ENCODE assay signal across 8 cellular contexts in the genomic region with DNA sequence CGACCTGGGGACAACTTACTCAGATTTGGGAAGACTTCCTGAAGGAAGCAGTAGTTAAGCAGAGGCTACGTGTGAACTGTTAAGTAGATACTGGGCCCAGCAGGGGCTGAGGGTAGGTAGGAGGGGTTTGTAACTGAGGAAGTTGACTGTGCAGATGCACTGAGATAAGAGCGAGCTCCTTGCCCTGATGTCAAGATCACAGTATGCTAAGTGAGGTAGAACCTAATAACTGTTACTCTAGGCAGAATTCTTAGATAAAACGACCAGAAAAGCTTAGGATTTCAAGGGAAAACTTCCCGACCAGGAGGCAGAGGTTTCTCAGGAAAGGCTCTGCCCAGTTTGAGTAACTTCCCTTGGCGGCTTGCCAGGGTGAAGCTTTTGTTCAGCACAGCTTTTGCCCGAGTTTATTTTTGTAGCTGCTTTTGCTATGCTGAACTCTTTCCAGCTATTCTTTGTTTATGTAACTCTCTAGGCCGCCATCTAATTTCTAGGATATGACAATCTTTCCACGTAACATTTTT.
A peak's percentile ranks its signal among the peaks of the same experiment; 100 is the strongest.
DNase-seq lines count a peak whose midpoint lies in the region; ATAC-seq, FAIRE-seq and TF ChIP-seq lines count a peak whose summit lies in the region.

No MANE protein-coding gene starts in this region.

- H3K36me3 ChIP-seq in H7 (replicated peaks; ENCODE audit: control insufficient read depth, insufficient read depth, low read length) (no peaks in the 10 kb centered on the region), kidney (ENCODE audit: control insufficient read depth in 1 of 2, insufficient read depth in 2 of 2, low read length in 2 of 2) (no peaks in the 10 kb centered on the region)

- peak; percentile 44 for DNase-seq in AG10803 (ENCODE audit: low read depth)
- DNase-seq in H7: peak; percentile 30
- peak; percentile 31 for DNase-seq in NOMO-1 treated with dmso at 0.1 percent for 144 hours (lab: John Stamatoyannopoulos, UW; ENCODE audit: unreplicated experiment)
- DNase-seq in central memory CD4-positive, alpha-beta T cell: peak; percentile 4
- peak; percentile 92 for DNase-seq in kidney
- peak in 1 of 2 donors; percentile 1 for DNase-seq in stimulated activated naive CD8-positive, alpha-beta T cell treated with anti-CD3 and anti-CD28 coated beads, Interleukin-15, amount 100 ng/mL, for 72 hours

- intact Hi-C loops in kidney (cut with DNase I): no loop called here

- H3K27ac ChIP-seq in kidney (ENCODE audit: low read depth in 2 of 2, low read length in 2 of 2): peak overlapping the region; percentile 50 to 65

- H3K4me3 ChIP-seq in AG10803 (ENCODE audit: low read length) (no peak overlapping the region), H7 (ENCODE audit: insufficient read depth, low read depth, low read length) (no peak overlapping the region), kidney (ENCODE audit: low read length in 2 of 2) (no peak overlapping the region)

- H3K9me3 Mint-ChIP-seq in stimulated activated naive CD8-positive, alpha-beta T cell treated with anti-CD3 and anti-CD28 coated beads, Interleukin-15, amount 100 ng/mL, for 72 hours: no peaks in the 10 kb centered on the region

- TF ChIP-seq CTCF in AG10803 (conservative IDR thresholded peaks at IDR 0.05; ENCODE audit: low read length): no peak
- TF ChIP-seq CTCF in kidney (IDR thresholded peaks at IDR 0.05; ENCODE audit: borderline replicate concordance, extremely low read depth, insufficient read depth): no peak

- ATAC-seq in stimulated activated naive CD8-positive, alpha-beta T cell treated with anti-CD3 and anti-CD28 coated beads, Interleukin-15, amount 100 ng/mL, for 72 hours: peak; percentile 57
- ATAC-seq in GM21529 (IDR thresholded peaks at IDR 0.05; ENCODE audit: unreplicated experiment) (no peak), GM21515 (IDR thresholded peaks at IDR 0.05; ENCODE audit: unreplicated experiment) (no peak)

- no peak overlapping the region for H3K27ac Mint-ChIP-seq in stimulated activated naive CD8-positive, alpha-beta T cell treated with anti-CD3 and anti-CD28 coated beads, Interleukin-15, amount 100 ng/mL, for 72 hours

- no peaks in the 10 kb centered on the region for H3K27me3 ChIP-seq in H7 (ENCODE audit: control insufficient read depth, insufficient read depth, low read length)

- H3K9me3 ChIP-seq in kidney (ENCODE audit: control insufficient read depth in 1 of 2, low read length in 2 of 2): no peaks in the 10 kb centered on the region

- H3K27me3 Mint-ChIP-seq in stimulated activated naive CD8-positive, alpha-beta T cell treated with anti-CD3 and anti-CD28 coated beads, Interleukin-15, amount 100 ng/mL, for 72 hours: no peaks in the 10 kb centered on the region

- FAIRE-seq in kidney (lab: Jason Lieb, UNC): peak; percentile 57

- peaks cover 6% of the 10 kb centered on the region for H3K4me1 Mint-ChIP-seq in stimulated activated naive CD8-positive, alpha-beta T cell treated with anti-CD3 and anti-CD28 coated beads, Interleukin-15, amount 100 ng/mL, for 72 hours

- H3K9ac ChIP-seq in kidney (ENCODE audit: low read length in 2 of 2): no peak overlapping the region

- no peak overlapping the region for H3K4me3 Mint-ChIP-seq in stimulated activated naive CD8-positive, alpha-beta T cell treated with anti-CD3 and anti-CD28 coated beads, Interleukin-15, amount 100 ng/mL, for 72 hours

- peaks cover 4 to 5% of the 10 kb centered on the region in 2 donors for H3K4me1 ChIP-seq in kidney (ENCODE audit: control insufficient read depth in 1 of 2, insufficient read depth in 1 of 2, low read depth in 1 of 2, low read length in 2 of 2)
